1 cellular context compared by ENCODE assay signal in genomic region chr16:47460755-47461597, GRCh38.
A peak's percentile ranks its signal among the peaks of the same experiment; 100 is the strongest.
TF ChIP-seq lines count a peak whose summit lies in the region.

ITFG1 (minus strand) TSS chr16:47461063; CDS start chr16:47461045, 18 bp downstream.
PHKB (plus strand) TSS chr16:47461331; CDS start chr16:47461351, 20 bp downstream.

TF ChIP-seq in GM12878, 131 proteins besides CTCF, POLR2A, EP300 and RAD21 (continued from another document):
- TF ChIP-seq ZBTB4 (CRISPR knock-in tag; IDR thresholded peaks at IDR 0.05) (no peak), DPF2 (IDR thresholded peaks at IDR 0.05) (no peak; the same call in none of the 2 replicates), GATAD2B (conservative IDR thresholded peaks at IDR 0.05; ENCODE audit: low read depth) (peak; percentile 78; the same call in 1 of the 2 replicates)
TF ChIP-seq in GM12878: peak in this region for 37.
